In the genomic region with DNA sequence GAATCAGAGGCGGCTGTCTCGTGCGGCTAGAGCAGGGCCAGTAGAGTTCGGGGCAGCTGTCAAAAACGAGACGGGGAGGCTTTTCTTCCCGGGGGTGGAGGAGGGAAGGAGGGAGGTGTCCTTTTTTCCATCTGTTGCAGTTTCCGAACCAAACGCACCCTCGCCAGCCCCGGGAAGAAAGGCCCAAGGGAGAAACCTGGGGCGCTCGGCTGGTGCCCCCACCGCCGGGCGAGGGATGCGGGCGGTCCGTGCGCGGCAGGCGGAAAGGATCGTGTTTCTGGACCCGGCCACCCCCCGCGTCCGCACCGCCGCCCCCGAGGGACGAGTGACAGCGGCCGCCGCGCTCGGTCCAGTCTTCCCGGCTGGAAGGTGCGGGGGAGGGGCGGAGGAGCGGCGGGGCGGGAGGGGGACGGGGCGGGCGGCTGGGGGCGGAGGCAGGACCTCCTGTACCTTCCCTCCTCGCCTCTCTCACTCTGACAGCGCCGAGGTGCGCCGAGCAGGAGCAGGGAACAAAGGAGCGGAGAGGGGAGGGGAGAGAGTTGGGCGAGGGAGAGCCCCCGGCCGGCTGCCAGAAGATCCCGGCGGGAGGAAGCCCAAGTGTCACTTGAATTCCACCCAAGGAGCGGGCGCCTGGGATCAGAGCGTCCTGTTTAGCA, we compare ENCODE assay signal across 8 cellular contexts. TPM values are rescaled to one million over a fixed set of nuclear protein-coding genes. Genes with fewer than 3 reads are reported as not detected.
DNase-seq lines count a peak whose midpoint lies in the region; ATAC-seq and TF ChIP-seq lines count a peak whose summit lies in the region.

A gene (plus strand): TSS at position 471 of the 656 bp plus-strand sequence. CDS start 318 bp downstream, outside the sequence.

- TF ChIP-seq POLR2A in prostate gland (IDR thresholded peaks at IDR 0.05): peak; percentile 87

- in situ Hi-C loops in astrocyte of the cerebellum (cut with HindIII; ENCODE audit: low sequenced_read_pairs): loop anchor here (5.0 kb wide), 2 partner anchors 58 to 217 kb away; no protein-coding TSS in a partner anchor

- ATAC-seq in right cardiac atrium (peak; percentile 49 to 60), HG02981 (IDR thresholded peaks at IDR 0.05; ENCODE audit: unreplicated experiment) (no peak)

- H3K36me3 Mint-ChIP-seq in IgD-negative memory B cell: peaks cover 2% of the 10 kb centered on the region

- under 1% methylated on average over 60 of the region's 60 CpGs for WGBS in right cardiac atrium
- under 1% methylated on average over 46 of the region's 60 CpGs for WGBS in prostate gland

- H3K27ac Mint-ChIP-seq in IgD-negative memory B cell: peak within 1 kb of the TSS; percentile 99 to 100 (median 100)

- intact Hi-C loops in right cardiac atrium (cut with DNase I) (loop anchor here (2.0 to 10.0 kb wide), 8 partner anchors 142 to 217 kb away; no protein-coding TSS in a partner anchor), prostate gland (cut with DNase I) (loop anchor here (2.0 to 5.0 kb wide), 4 partner anchors 155 to 217 kb away; no protein-coding TSS in a partner anchor)

- H3K27ac ChIP-seq in right cardiac atrium (ENCODE audit: low read length) (peak within 1 kb of the TSS; percentile 97), prostate gland (peak within 1 kb of the TSS; percentile 99)

- no peaks in the 10 kb centered on the region for H3K9me3 ChIP-seq in right cardiac atrium (ENCODE audit: control insufficient read depth, low read length)
- no peaks in the 10 kb centered on the region for H3K9me3 ChIP-seq in prostate gland

- DNase-seq in ELF-1 (ENCODE audit: low read depth, low spot score): peak; percentile 81
- DNase-seq in SW 1271 (lab: John Stamatoyannopoulos, UW): peak; percentile 16 to 64
- DNase-seq in astrocyte of the cerebellum (ENCODE audit: low read depth): no peak
- peak; percentile 88 to 94 (median 91) for DNase-seq in right cardiac atrium
- peak; percentile 93 for DNase-seq in prostate gland (ENCODE audit: low spot score)
- DNase-seq in MV-4-11 (lab: John Stamatoyannopoulos, UW): no peak

- no peaks in the 10 kb centered on the region for H3K9me3 Mint-ChIP-seq in IgD-negative memory B cell

- H3K27me3 Mint-ChIP-seq in IgD-negative memory B cell: peaks cover 1% of the 10 kb centered on the region

- H3K4me3 ChIP-seq in astrocyte of the cerebellum (ENCODE audit: low read depth, low read length): peak within 1 kb of the TSS; percentile 99
- H3K4me3 ChIP-seq in right cardiac atrium (ENCODE audit: low read length): peak within 1 kb of the TSS; percentile 92
- H3K4me3 ChIP-seq in prostate gland: peak within 1 kb of the TSS; percentile 67 to 91

- H3K4me1 ChIP-seq in right cardiac atrium (ENCODE audit: control insufficient read depth, insufficient read depth, low read length) (peaks cover 3% of the 10 kb centered on the region), prostate gland (replicated peaks) (no peaks in the 10 kb centered on the region)

- peak within 1 kb of the TSS; percentile 93 to 99 (median 98) for H3K4me3 Mint-ChIP-seq in IgD-negative memory B cell

- H3K4me1 Mint-ChIP-seq in IgD-negative memory B cell: peaks cover 15 to 34% (median 16%) of the 10 kb centered on the region in 3 donors

- H3K27me3 ChIP-seq in right cardiac atrium (ENCODE audit: control insufficient read depth, insufficient read depth) (no peaks in the 10 kb centered on the region), prostate gland (replicated peaks; ENCODE audit: insufficient read depth) (no peaks in the 10 kb centered on the region)

- no peaks in the 10 kb centered on the region for H3K36me3 ChIP-seq in prostate gland

- TF ChIP-seq CTCF in astrocyte of the cerebellum (IDR thresholded peaks at IDR 0.05; ENCODE audit: low read depth, low read length, missing control alignments): no peak
- peak in 1 of 4 experiments; percentile 12 for TF ChIP-seq CTCF in prostate gland (IDR thresholded peaks at IDR 0.05)

RNA-seq across cellular contexts. Expression of the gene that starts here (rescaled TPM):
- polyA plus RNA-seq in IgD-negative memory B cell (38.7 TPM), right cardiac atrium (12.1 TPM)
- total RNA-seq in right cardiac atrium (10 to 100 TPM; 11.4 to 19.2 (median 12.8) TPM), prostate gland (100 to 1,000 TPM; 124 to 151 TPM)

Comparison
In these comparisons a context has a peak if more than half of its experiments do, and no peak if none do; other contexts are left out.
1. RNA of the gene that starts here (total RNA-seq): 124 to 151 TPM in prostate gland; 11.4 to 19.2 TPM in right cardiac atrium; every median in the first group is over 4 times any median in the second.
2. DNase-seq: peak in ELF-1 (single experiment), SW 1271 (2 of 2), right cardiac atrium (3 of 3) and prostate gland (single experiment); none in astrocyte of the cerebellum (single experiment) and MV-4-11 (single experiment).
3. Peak in every context shown above with its lines, with median percentiles within 50 percentile points of each other: H3K4me3 ChIP-seq.